ENCODE assay signal across 33 cellular contexts in genomic region chr12:110822821-110823415, GRCh38. TPM values are rescaled to one million over a fixed set of nuclear protein-coding genes. Genes with fewer than 3 reads are reported as not detected.
"Had no signal": no experiment of that assay in that cellular context is flagged by ENCODE, and none has a peak within 500 bp of the region (broad histone marks: within the 10 kb centered on the region; RNA-seq: fewer than 3 reads in every experiment).

No MANE protein-coding gene starts in this region.

- H3K27ac ChIP-seq: ascending aorta, cardiac muscle cell, SJCRH30, SK-N-MC had no signal

- H3K27me3 ChIP-seq: ascending aorta, SJCRH30 had no signal

- H3K36me3 ChIP-seq: ascending aorta, cardiac muscle cell, SJCRH30 had no signal

- H3K27me3 Mint-ChIP-seq: activated naive CD4-positive, alpha-beta T cell treated with anti-CD3 and anti-CD28 coated beads, Interleukin-2, amount 50 U/mL, for 24 hours; central memory CD8-positive, alpha-beta T cell had no signal

- H3K27ac Mint-ChIP-seq: activated CD4-positive, alpha-beta T cell treated with anti-CD3 and anti-CD28 coated beads, Interleukin-2, amount 10 ng/mL, durations not matched to agents 24 days and 14 days; activated CD8-positive, alpha-beta memory T cell treated with anti-CD3 and anti-CD28 coated beads, Interleukin-2, amount 10 ng/mL, durations not matched to agents 7 days and 5 days; activated naive CD4-positive, alpha-beta T cell treated with anti-CD3 and anti-CD28 coated beads, Interleukin-2, amount 50 U/mL, for 24 hours; activated naive CD8-positive, alpha-beta T cell treated with anti-CD3 and anti-CD28 coated beads, Interleukin-2, amount 10 ng/mL, durations not matched to agents 7 days and 5 days had no signal

- H3K4me3 Mint-ChIP-seq: activated CD4-positive, alpha-beta T cell treated with anti-CD3 and anti-CD28 coated beads, Interleukin-2, amount 10 ng/mL, durations not matched to agents 24 days and 14 days; activated CD8-positive, alpha-beta memory T cell treated with anti-CD3 and anti-CD28 coated beads, Interleukin-2, amount 10 ng/mL, durations not matched to agents 7 days and 5 days; activated naive CD4-positive, alpha-beta T cell treated with anti-CD3 and anti-CD28 coated beads, Interleukin-2, amount 50 U/mL, for 24 hours; activated naive CD8-positive, alpha-beta T cell treated with anti-CD3 and anti-CD28 coated beads, Interleukin-2, amount 10 ng/mL, durations not matched to agents 7 days and 5 days; central memory CD8-positive, alpha-beta T cell had no signal

- H3K9me3 Mint-ChIP-seq: activated naive CD4-positive, alpha-beta T cell treated with anti-CD3 and anti-CD28 coated beads, Interleukin-2, amount 50 U/mL, for 24 hours; activated naive CD8-positive, alpha-beta T cell treated with anti-CD3 and anti-CD28 coated beads, Interleukin-2, amount 10 ng/mL, durations not matched to agents 7 days and 5 days; central memory CD8-positive, alpha-beta T cell had no signal

- DNase-seq: activated CD4-positive, alpha-beta T cell treated with anti-CD3 and anti-CD28 coated beads, Interleukin-2, amount 10 ng/mL, durations not matched to agents 24 days and 14 days; activated CD4-positive, alpha-beta T cell treated with anti-CD3 and anti-CD28 coated beads, Interleukin-2, amount 50 U/mL, for 4 hours; activated CD8-positive, alpha-beta memory T cell treated with anti-CD3 and anti-CD28 coated beads for 24 hours; activated CD8-positive, alpha-beta memory T cell treated with anti-CD3 and anti-CD28 coated beads, Interleukin-2, amount 10 ng/mL, durations not matched to agents 7 days and 5 days; activated CD8-positive, alpha-beta memory T cell treated with anti-CD3 and anti-CD28 coated beads, Interleukin-2, amount 50 U/mL, for 48 hours; activated effector memory CD4-positive, alpha-beta T cell treated with Interleukin-2 at 50 U/mL for 16 hours; activated naive CD8-positive, alpha-beta T cell treated with anti-CD3 and anti-CD28 coated beads, Interleukin-2, amount 10 ng/mL, durations not matched to agents 7 days and 5 days; activated T-cell treated with anti-CD3 and anti-CD28 coated beads, Interleukin-2, amount 50 U/mL, for 48 hours; amygdala; MV-4-11; NCI-H1092; NCI-H146; NCI-H187; NCI-H2029 treated with DMSO at 0.1 percent for 48 hours; NCI-H2107; NCI-H526; NCI-H748 treated with DMSO at 0.1 percent for 48 hours; OCI-M1; SHP77; SJCRH30; T1000 had no signal

- H3K4me1 ChIP-seq: ascending aorta, SJCRH30 had no signal

- H3K4me3 ChIP-seq: ascending aorta, cardiac muscle cell, SJCRH30, SK-N-MC had no signal

- ATAC-seq: activated CD8-positive, alpha-beta memory T cell treated with anti-CD3 and anti-CD28 coated beads, Interleukin-2, amount 10 ng/mL, durations not matched to agents 7 days and 5 days had no signal

- FAIRE-seq: TTC549 had no signal

- H3K9me3 ChIP-seq: ascending aorta, SJCRH30 had no signal

RNA-seq across cellular contexts. Expression of gene CCDC63, which starts 23.9 kb away (rescaled TPM):
- total RNA-seq: activated CD4-positive, alpha-beta T cell treated with anti-CD3 and anti-CD28 coated beads, Interleukin-2, amount 10 ng/mL, durations not matched to agents 24 days and 14 days; activated CD8-positive, alpha-beta memory T cell treated with anti-CD3 and anti-CD28 coated beads, Interleukin-2, amount 10 ng/mL, durations not matched to agents 7 days and 5 days; activated naive CD8-positive, alpha-beta T cell treated with anti-CD3 and anti-CD28 coated beads, Interleukin-2, amount 10 ng/mL, durations not matched to agents 7 days and 5 days; ascending aorta; cardiac muscle cell; chondrocyte; M059J; RPMI7951; SJCRH30; T-helper 1 cell treated with Interleukin-12 subunit alpha and Interleukin-12 subunit beta and Interleukin-4 antibody, amounts not matched to agents 30 ng/mL and 1 ng/mL, for 36 hours; T-helper 2 cell treated with Interferon-gamma antibody and Interleukin-4, amounts not matched to agents 100 ng/mL and 5 ng/mL, for 36 hours had no signal
- polyA plus RNA-seq: adipose tissue had no signal
